1 cellular context compared by ENCODE assay signal in the genomic region with DNA sequence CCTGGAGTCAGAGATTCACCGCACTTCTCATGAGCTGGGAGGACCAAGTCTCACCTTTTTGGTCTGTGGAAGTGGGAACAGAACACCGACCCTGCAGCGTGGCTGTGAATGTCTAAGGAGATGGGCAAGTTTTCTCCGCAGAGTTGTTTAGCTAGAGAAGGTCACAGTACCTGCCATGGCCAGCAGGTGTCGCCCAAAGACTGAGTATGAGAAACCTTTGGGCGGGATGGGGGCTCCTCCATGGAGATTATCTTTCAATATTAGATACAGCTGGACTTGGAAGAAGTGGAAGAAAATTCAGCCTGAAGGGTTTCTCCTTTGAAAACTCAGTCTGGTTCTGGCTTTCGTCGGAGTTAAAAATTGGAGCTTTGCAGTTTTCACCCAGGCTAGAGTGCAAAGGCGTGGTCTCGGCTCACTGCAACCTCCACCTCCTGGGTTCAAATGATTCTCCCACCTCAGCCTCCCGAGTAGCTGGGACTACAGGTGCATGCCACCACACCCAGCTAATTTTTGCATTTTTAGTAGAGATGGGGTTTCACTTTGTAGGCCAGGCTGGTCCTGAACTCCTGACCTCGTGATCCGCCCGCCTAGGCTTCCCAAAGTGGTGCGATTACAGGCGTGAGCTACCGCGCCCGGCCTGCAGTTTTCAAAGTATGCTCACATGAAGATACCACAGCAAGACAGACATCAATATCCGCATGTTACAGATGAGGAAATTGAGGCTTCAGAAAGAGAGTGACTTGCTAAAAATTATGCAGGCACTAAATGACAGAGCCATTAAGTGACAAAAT.
TF ChIP-seq lines count a peak whose summit lies in the region.

No MANE protein-coding gene starts in this region.

TF ChIP-seq in GM12878, 131 proteins besides CTCF, POLR2A, EP300 and RAD21 (continued from another document and continues in another):
- TF ChIP-seq NR2F1 (conservative IDR thresholded peaks at IDR 0.05) (peak; percentile 22; the same call in 1 of the 2 replicates), STAT3 (IDR thresholded peaks at IDR 0.05; ENCODE audit: low read depth, low read length) (no peak), IKZF2 (IDR thresholded peaks at IDR 0.05) (no peak), CHD4 (IDR thresholded peaks at IDR 0.05) (no peak), YY1 (IDR thresholded peaks at IDR 0.05; ENCODE audit: low read depth, low read length) (peak; percentile 78; the same call in 1 of the 2 replicates), SMC3 (IDR thresholded peaks at IDR 0.05; ENCODE audit: borderline replicate concordance, low read length) (peak; percentile 93), NRF1 (conservative IDR thresholded peaks at IDR 0.05; ENCODE audit: low read depth, low read length) (no peak), CREM (IDR thresholded peaks at IDR 0.05; ENCODE audit: low read depth) (no peak), MYC (IDR thresholded peaks at IDR 0.05; ENCODE audit: insufficient read depth, insufficient read length, insufficient replicate concordance, low read length, severe bottlenecking) (no peak), EGR1 (IDR thresholded peaks at IDR 0.05; ENCODE audit: borderline replicate concordance in 1 of 2, low read depth in 2 of 2, low read length in 2 of 2) (no peak), MEF2B (IDR thresholded peaks at IDR 0.05; ENCODE audit: partially characterized antibody, poor library complexity, severe bottlenecking) (peak; percentile 14), ETV6 (conservative IDR thresholded peaks at IDR 0.05 in 1 of 2, IDR thresholded peaks at IDR 0.05 in 1 of 2; ENCODE audit: borderline replicate concordance in 1 of 2, low read depth in 1 of 2) (no peak), RAD51 (IDR thresholded peaks at IDR 0.05) (no peak), JUNB (IDR thresholded peaks at IDR 0.05) (no peak), ZNF274 (IDR thresholded peaks at IDR 0.05; ENCODE audit: insufficient read depth, insufficient read length) (no peak), IKZF1 (conservative IDR thresholded peaks at IDR 0.05) (peak; percentile 22; the same call in 1 of the 2 replicates), SMARCA5 (IDR thresholded peaks at IDR 0.05) (peak; percentile 58; the same call in 1 of the 2 replicates), KDM1A (IDR thresholded peaks at IDR 0.05; ENCODE audit: borderline replicate concordance) (no peak), SUZ12 (IDR thresholded peaks at IDR 0.05; ENCODE audit: unreplicated experiment) (no peak), ZSCAN29 (IDR thresholded peaks at IDR 0.05) (no peak), ZNF592 (IDR thresholded peaks at IDR 0.05) (0 out of 2 replicates have a peak, but pooled peaks have one; percentile 16)
- TF ChIP-seq, protein P1, sequence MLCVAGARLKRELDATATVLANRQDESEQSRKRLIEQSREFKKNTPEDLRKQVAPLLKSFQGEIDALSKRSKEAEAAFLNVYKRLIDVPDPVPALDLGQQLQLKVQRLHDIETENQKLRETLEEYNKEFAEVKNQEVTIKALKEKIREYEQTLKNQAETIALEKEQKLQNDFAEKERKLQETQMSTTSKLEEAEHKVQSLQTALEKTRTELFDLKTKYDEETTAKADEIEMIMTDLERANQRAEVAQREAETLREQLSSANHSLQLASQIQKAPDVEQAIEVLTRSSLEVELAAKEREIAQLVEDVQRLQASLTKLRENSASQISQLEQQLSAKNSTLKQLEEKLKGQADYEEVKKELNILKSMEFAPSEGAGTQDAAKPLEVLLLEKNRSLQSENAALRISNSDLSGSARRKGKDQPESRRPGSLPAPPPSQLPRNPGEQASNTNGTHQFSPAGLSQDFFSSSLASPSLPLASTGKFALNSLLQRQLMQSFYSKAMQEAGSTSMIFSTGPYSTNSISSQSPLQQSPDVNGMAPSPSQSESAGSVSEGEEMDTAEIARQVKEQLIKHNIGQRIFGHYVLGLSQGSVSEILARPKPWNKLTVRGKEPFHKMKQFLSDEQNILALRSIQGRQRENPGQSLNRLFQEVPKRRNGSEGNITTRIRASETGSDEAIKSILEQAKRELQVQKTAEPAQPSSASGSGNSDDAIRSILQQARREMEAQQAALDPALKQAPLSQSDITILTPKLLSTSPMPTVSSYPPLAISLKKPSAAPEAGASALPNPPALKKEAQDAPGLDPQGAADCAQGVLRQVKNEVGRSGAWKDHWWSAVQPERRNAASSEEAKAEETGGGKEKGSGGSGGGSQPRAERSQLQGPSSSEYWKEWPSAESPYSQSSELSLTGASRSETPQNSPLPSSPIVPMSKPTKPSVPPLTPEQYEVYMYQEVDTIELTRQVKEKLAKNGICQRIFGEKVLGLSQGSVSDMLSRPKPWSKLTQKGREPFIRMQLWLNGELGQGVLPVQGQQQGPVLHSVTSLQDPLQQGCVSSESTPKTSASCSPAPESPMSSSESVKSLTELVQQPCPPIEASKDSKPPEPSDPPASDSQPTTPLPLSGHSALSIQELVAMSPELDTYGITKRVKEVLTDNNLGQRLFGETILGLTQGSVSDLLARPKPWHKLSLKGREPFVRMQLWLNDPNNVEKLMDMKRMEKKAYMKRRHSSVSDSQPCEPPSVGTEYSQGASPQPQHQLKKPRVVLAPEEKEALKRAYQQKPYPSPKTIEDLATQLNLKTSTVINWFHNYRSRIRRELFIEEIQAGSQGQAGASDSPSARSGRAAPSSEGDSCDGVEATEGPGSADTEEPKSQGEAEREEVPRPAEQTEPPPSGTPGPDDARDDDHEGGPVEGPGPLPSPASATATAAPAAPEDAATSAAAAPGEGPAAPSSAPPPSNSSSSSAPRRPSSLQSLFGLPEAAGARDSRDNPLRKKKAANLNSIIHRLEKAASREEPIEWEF (IDR thresholded peaks at IDR 0.05; ENCODE audit: insufficient replicate concordance, low read depth, low read length): no peak
- TF ChIP-seq, protein P2, sequence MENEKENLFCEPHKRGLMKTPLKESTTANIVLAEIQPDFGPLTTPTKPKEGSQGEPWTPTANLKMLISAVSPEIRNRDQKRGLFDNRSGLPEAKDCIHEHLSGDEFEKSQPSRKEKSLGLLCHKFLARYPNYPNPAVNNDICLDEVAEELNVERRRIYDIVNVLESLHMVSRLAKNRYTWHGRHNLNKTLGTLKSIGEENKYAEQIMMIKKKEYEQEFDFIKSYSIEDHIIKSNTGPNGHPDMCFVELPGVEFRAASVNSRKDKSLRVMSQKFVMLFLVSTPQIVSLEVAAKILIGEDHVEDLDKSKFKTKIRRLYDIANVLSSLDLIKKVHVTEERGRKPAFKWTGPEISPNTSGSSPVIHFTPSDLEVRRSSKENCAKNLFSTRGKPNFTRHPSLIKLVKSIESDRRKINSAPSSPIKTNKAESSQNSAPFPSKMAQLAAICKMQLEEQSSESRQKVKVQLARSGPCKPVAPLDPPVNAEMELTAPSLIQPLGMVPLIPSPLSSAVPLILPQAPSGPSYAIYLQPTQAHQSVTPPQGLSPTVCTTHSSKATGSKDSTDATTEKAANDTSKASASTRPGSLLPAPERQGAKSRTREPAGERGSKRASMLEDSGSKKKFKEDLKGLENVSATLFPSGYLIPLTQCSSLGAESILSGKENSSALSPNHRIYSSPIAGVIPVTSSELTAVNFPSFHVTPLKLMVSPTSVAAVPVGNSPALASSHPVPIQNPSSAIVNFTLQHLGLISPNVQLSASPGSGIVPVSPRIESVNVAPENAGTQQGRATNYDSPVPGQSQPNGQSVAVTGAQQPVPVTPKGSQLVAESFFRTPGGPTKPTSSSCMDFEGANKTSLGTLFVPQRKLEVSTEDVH (IDR thresholded peaks at IDR 0.05; ENCODE audit: low read depth, partially characterized antibody): no peak
- TF ChIP-seq, protein P3, sequence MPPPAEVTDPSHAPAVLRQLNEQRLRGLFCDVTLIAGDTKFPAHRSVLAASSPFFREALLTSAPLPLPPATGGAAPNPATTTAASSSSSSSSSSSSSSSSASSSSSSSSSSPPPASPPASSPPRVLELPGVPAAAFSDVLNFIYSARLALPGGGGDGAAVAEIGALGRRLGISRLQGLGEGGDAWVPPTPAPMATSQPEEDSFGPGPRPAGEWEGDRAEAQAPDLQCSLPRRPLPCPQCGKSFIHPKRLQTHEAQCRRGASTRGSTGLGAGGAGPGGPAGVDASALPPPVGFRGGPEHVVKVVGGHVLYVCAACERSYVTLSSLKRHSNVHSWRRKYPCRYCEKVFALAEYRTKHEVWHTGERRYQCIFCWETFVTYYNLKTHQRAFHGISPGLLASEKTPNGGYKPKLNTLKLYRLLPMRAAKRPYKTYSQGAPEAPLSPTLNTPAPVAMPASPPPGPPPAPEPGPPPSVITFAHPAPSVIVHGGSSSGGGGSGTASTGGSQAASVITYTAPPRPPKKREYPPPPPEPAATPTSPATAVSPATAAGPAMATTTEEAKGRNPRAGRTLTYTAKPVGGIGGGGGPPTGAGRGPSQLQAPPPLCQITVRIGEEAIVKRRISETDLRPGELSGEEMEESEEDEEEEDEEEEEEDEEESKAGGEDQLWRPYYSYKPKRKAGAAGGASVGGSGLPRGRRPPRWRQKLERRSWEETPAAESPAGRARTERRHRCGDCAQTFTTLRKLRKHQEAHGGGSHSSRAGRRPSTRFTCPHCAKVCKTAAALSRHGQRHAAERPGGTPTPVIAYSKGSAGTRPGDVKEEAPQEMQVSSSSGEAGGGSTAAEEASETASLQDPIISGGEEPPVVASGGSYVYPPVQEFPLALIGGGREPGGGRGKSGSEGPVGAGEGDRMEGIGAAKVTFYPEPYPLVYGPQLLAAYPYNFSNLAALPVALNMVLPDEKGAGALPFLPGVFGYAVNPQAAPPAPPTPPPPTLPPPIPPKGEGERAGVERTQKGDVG (CRISPR knock-in tag; IDR thresholded peaks at IDR 0.05): no peak
- TF ChIP-seq, protein P4, sequence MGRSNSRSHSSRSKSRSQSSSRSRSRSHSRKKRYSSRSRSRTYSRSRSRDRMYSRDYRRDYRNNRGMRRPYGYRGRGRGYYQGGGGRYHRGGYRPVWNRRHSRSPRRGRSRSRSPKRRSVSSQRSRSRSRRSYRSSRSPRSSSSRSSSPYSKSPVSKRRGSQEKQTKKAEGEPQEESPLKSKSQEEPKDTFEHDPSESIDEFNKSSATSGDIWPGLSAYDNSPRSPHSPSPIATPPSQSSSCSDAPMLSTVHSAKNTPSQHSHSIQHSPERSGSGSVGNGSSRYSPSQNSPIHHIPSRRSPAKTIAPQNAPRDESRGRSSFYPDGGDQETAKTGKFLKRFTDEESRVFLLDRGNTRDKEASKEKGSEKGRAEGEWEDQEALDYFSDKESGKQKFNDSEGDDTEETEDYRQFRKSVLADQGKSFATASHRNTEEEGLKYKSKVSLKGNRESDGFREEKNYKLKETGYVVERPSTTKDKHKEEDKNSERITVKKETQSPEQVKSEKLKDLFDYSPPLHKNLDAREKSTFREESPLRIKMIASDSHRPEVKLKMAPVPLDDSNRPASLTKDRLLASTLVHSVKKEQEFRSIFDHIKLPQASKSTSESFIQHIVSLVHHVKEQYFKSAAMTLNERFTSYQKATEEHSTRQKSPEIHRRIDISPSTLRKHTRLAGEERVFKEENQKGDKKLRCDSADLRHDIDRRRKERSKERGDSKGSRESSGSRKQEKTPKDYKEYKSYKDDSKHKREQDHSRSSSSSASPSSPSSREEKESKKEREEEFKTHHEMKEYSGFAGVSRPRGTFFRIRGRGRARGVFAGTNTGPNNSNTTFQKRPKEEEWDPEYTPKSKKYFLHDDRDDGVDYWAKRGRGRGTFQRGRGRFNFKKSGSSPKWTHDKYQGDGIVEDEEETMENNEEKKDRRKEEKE (IDR thresholded peaks at IDR 0.05): no peak
- TF ChIP-seq, protein P5, sequence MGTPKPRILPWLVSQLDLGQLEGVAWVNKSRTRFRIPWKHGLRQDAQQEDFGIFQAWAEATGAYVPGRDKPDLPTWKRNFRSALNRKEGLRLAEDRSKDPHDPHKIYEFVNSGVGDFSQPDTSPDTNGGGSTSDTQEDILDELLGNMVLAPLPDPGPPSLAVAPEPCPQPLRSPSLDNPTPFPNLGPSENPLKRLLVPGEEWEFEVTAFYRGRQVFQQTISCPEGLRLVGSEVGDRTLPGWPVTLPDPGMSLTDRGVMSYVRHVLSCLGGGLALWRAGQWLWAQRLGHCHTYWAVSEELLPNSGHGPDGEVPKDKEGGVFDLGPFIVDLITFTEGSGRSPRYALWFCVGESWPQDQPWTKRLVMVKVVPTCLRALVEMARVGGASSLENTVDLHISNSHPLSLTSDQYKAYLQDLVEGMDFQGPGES (IDR thresholded peaks at IDR 0.05): no peak
- TF ChIP-seq, protein P6, sequence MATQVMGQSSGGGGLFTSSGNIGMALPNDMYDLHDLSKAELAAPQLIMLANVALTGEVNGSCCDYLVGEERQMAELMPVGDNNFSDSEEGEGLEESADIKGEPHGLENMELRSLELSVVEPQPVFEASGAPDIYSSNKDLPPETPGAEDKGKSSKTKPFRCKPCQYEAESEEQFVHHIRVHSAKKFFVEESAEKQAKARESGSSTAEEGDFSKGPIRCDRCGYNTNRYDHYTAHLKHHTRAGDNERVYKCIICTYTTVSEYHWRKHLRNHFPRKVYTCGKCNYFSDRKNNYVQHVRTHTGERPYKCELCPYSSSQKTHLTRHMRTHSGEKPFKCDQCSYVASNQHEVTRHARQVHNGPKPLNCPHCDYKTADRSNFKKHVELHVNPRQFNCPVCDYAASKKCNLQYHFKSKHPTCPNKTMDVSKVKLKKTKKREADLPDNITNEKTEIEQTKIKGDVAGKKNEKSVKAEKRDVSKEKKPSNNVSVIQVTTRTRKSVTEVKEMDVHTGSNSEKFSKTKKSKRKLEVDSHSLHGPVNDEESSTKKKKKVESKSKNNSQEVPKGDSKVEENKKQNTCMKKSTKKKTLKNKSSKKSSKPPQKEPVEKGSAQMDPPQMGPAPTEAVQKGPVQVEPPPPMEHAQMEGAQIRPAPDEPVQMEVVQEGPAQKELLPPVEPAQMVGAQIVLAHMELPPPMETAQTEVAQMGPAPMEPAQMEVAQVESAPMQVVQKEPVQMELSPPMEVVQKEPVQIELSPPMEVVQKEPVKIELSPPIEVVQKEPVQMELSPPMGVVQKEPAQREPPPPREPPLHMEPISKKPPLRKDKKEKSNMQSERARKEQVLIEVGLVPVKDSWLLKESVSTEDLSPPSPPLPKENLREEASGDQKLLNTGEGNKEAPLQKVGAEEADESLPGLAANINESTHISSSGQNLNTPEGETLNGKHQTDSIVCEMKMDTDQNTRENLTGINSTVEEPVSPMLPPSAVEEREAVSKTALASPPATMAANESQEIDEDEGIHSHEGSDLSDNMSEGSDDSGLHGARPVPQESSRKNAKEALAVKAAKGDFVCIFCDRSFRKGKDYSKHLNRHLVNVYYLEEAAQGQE (IDR thresholded peaks at IDR 0.05; ENCODE audit: low read depth, low read length): no peak
